Comparison of ENCODE assay signal across 30 cellular contexts in genomic region chr3:187110156-187110555, GRCh38.
"Had no signal": no experiment of that assay in that cellular context is flagged by ENCODE, and none has a peak within 500 bp of the region (broad histone marks: within the 10 kb centered on the region; RNA-seq: fewer than 3 reads in every experiment).

No MANE protein-coding gene starts in this region.

- H3K36me3 ChIP-seq: colonic mucosa, esophagus muscularis mucosa, gastrocnemius medialis, heart left ventricle, WERI-Rb-1 had no signal

- H3K4me3 ChIP-seq: body of pancreas, colonic mucosa, dorsolateral prefrontal cortex, esophagus muscularis mucosa, gastrocnemius medialis, heart left ventricle had no signal

- H3K9me3 ChIP-seq: body of pancreas, colonic mucosa, esophagus muscularis mucosa, gastrocnemius medialis, heart left ventricle had no signal

- H3K4me1 ChIP-seq: body of pancreas, colonic mucosa, foreskin keratinocyte, gastrocnemius medialis had no signal

- DNase-seq: activated B cell treated with CpG ODN at 0.5 μM for 24 hours; activated CD4-positive, alpha-beta T cell treated with anti-CD3 and anti-CD28 coated beads for 48 hours; activated CD4-positive, alpha-beta T cell treated with anti-CD3 and anti-CD28 coated beads, Interleukin-2, amount 50 U/mL, for 1 hour; activated CD4-positive, alpha-beta T cell treated with anti-CD3 and anti-CD28 coated beads, Interleukin-2, amount 50 U/mL, for 48 hours; activated CD8-positive, alpha-beta memory T cell treated with anti-CD3 and anti-CD28 coated beads for 24 hours; activated CD8-positive, alpha-beta T cell treated with anti-CD3 and anti-CD28 coated beads for 36 hours; activated effector memory CD4-positive, alpha-beta T cell treated with Interleukin-2 at 50 U/mL for 16 hours; activated gamma-delta T cell treated with Interleukin-2 at 50 U/mL for 16 hours; activated naive CD4-positive, alpha-beta T cell treated with anti-CD3 and anti-CD28 coated beads, Interleukin-2, amount 50 U/mL, for 16 hours; activated naive CD4-positive, alpha-beta T cell treated with Interleukin-2 at 50 U/mL for 16 hours; activated T-cell treated with anti-CD3 and anti-CD28 coated beads, Interleukin-2, amount 50 U/mL, for 4 hours; amniotic stem cell; anterior cingulate cortex; body of pancreas; caudate nucleus; cerebellar nuclear complex; colonic mucosa; dorsolateral prefrontal cortex; effector memory CD8-positive, alpha-beta T cell; erythroblast; foreskin keratinocyte; gastrocnemius medialis; glutamatergic neuron; heart left ventricle; T-helper 17 cell; T1000; WERI-Rb-1 had no signal

- H3K27ac ChIP-seq: body of pancreas, colonic mucosa, dorsolateral prefrontal cortex, esophagus muscularis mucosa, foreskin keratinocyte, gastrocnemius medialis, heart left ventricle, WERI-Rb-1 had no signal

- ATAC-seq: activated CD4-positive, CD25-positive, alpha-beta regulatory T cell treated with anti-CD3 and anti-CD28 coated beads, Interleukin-2, amount 50 U/mL, for 24 hours; activated CD8-positive, alpha-beta T cell treated with anti-CD3 and anti-CD28 coated beads for 36 hours; activated T-cell treated with anti-CD3 and anti-CD28 coated beads, Interleukin-2, amount 50 U/mL, for 4 hours; activated T-helper 17 cell treated with anti-CD3 and anti-CD28 coated beads, Interleukin-2, amount 50 U/mL, for 72 hours; body of pancreas; effector memory CD8-positive, alpha-beta T cell; foreskin keratinocyte; gastrocnemius medialis; heart left ventricle; T-helper 17 cell had no signal

- H3K27me3 ChIP-seq: body of pancreas, colonic mucosa, dorsolateral prefrontal cortex, esophagus muscularis mucosa, foreskin keratinocyte, gastrocnemius medialis, heart left ventricle had no signal
